In the genomic region with DNA sequence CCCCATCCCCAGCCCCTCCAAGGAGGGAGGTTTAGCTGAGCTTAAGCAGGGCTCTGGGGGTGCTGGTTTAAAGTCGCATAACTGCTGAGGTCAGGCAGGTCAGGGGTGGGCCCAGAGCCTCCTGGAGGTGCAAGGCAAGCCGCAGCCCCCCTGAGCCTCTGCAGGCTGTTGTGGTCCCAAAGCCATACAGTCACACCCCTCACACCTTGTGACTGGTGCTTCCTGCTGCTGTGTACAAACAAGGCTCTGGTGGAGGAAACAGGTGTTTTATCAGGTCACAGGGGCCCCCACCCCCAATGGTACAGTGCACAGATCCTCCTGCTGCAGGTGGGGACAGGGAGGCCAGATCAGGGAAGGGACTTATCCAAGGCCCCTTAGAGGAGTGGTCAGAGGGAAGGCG, we compare ENCODE assay signal across 1 cellular context.
TF ChIP-seq lines count a peak whose summit lies in the region.

No MANE protein-coding gene starts in this region.

TF ChIP-seq in WTC11, 78 proteins besides CTCF, POLR2A, EP300 and RAD21 (continued from another document):
- TF ChIP-seq, protein P1, sequence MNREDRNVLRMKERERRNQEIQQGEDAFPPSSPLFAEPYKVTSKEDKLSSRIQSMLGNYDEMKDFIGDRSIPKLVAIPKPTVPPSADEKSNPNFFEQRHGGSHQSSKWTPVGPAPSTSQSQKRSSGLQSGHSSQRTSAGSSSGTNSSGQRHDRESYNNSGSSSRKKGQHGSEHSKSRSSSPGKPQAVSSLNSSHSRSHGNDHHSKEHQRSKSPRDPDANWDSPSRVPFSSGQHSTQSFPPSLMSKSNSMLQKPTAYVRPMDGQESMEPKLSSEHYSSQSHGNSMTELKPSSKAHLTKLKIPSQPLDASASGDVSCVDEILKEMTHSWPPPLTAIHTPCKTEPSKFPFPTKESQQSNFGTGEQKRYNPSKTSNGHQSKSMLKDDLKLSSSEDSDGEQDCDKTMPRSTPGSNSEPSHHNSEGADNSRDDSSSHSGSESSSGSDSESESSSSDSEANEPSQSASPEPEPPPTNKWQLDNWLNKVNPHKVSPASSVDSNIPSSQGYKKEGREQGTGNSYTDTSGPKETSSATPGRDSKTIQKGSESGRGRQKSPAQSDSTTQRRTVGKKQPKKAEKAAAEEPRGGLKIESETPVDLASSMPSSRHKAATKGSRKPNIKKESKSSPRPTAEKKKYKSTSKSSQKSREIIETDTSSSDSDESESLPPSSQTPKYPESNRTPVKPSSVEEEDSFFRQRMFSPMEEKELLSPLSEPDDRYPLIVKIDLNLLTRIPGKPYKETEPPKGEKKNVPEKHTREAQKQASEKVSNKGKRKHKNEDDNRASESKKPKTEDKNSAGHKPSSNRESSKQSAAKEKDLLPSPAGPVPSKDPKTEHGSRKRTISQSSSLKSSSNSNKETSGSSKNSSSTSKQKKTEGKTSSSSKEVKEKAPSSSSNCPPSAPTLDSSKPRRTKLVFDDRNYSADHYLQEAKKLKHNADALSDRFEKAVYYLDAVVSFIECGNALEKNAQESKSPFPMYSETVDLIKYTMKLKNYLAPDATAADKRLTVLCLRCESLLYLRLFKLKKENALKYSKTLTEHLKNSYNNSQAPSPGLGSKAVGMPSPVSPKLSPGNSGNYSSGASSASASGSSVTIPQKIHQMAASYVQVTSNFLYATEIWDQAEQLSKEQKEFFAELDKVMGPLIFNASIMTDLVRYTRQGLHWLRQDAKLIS (CRISPR knock-in tag; IDR thresholded peaks at IDR 0.05; ENCODE audit: borderline replicate concordance): no peak
- TF ChIP-seq KAT7 (CRISPR knock-in tag; IDR thresholded peaks at IDR 0.05; ENCODE audit: borderline replicate concordance): no peak
- no peak for TF ChIP-seq ZBTB21 (CRISPR knock-in tag; IDR thresholded peaks at IDR 0.05; ENCODE audit: borderline replicate concordance)
- TF ChIP-seq SMAD3 (CRISPR knock-in tag; IDR thresholded peaks at IDR 0.05; ENCODE audit: borderline replicate concordance): no peak
- TF ChIP-seq, protein P2, sequence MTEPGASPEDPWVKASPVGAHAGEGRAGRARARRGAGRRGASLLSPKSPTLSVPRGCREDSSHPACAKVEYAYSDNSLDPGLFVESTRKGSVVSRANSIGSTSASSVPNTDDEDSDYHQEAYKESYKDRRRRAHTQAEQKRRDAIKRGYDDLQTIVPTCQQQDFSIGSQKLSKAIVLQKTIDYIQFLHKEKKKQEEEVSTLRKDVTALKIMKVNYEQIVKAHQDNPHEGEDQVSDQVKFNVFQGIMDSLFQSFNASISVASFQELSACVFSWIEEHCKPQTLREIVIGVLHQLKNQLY (CRISPR knock-in tag; IDR thresholded peaks at IDR 0.05): no peak
- TF ChIP-seq ZNF396 (CRISPR knock-in tag; IDR thresholded peaks at IDR 0.05; ENCODE audit: borderline replicate concordance): no peak
- no peak for TF ChIP-seq TEAD1 (CRISPR knock-in tag; IDR thresholded peaks at IDR 0.05)
- TF ChIP-seq TCF7 (CRISPR knock-in tag; IDR thresholded peaks at IDR 0.05; ENCODE audit: low read depth): no peak
- no peak for TF ChIP-seq ATF6 (CRISPR knock-in tag; IDR thresholded peaks at IDR 0.05)
TF ChIP-seq in WTC11: peak in this region for 0.
